Comparison of ENCODE assay signal across 22 cellular contexts in the genomic region with DNA sequence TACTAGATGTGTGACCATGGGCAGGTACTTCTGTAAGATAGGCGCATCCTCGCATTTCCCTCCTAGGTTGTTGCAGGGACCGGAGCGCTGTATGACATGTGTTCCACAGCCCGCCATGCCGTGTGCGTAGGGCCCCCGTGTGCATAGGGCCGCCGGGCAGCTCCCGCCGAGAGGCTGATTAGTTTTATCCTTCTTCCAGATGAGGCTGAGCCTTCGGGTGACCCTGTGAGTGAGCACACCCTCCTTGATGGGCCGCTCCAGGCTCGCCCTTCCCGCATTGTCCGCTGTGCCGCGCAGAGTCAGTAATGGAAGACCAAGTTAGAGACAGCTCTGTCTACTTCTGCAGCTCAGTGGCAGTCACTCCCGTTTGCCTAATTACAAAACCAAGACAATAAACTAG.
DNase-seq lines count a peak whose midpoint lies in the region; ATAC-seq, FAIRE-seq and TF ChIP-seq lines count a peak whose summit lies in the region.
"Had no signal": no experiment of that assay in that cellular context is flagged by ENCODE, and none has a peak within 500 bp of the region (broad histone marks: within the 10 kb centered on the region; RNA-seq: fewer than 3 reads in every experiment).

No MANE protein-coding gene starts in this region.

- no peak overlapping the region for H3K4me3 Mint-ChIP-seq in activated naive CD4-positive, alpha-beta T cell treated with anti-CD3 and anti-CD28 coated beads, Interleukin-2, amount 10 ng/mL, durations not matched to agents 7 days and 5 days
- H3K4me3 Mint-ChIP-seq in natural killer cell = no peak overlapping the region
- no peak overlapping the region for H3K4me3 Mint-ChIP-seq in naive thymus-derived CD8-positive, alpha-beta T cell
- H3K4me3 Mint-ChIP-seq: CD8-positive, alpha-beta T cell; IgD-negative memory B cell had no signal

- ATAC-seq in K562 (no peak), natural killer cell (no peak)
- no peak for ATAC-seq in naive thymus-derived CD8-positive, alpha-beta T cell
- ATAC-seq: CD8-positive, alpha-beta T cell had no signal

- TF ChIP-seq EP300 in K562 (IDR thresholded peaks at IDR 0.05; ENCODE audit: low read length) = no peak

- peaks cover 57% of the 10 kb centered on the region for H3K36me3 Mint-ChIP-seq in activated naive CD4-positive, alpha-beta T cell treated with anti-CD3 and anti-CD28 coated beads, Interleukin-2, amount 10 ng/mL, durations not matched to agents 7 days and 5 days
- peaks cover 7% of the 10 kb centered on the region for H3K36me3 Mint-ChIP-seq in natural killer cell
- H3K36me3 Mint-ChIP-seq in naive thymus-derived CD8-positive, alpha-beta T cell = peaks cover 4 to 88% (median 9%) of the 10 kb centered on the region in 3 donors

- in situ Hi-C loops in K562 (cut with MboI) = no loop called here

- H3K9me3 ChIP-seq in K562 (replicated peaks; ENCODE audit: control insufficient read depth, insufficient read depth, low read depth, low read length) = no peaks in the 10 kb centered on the region
- H3K9me3 ChIP-seq: BE2C had no signal

- no peak overlapping the region for H2AFZ ChIP-seq in K562 (ENCODE audit: low read depth, low read length)

- 96% methylated on average over 5 of the region's 20 CpGs for WGBS in K562 (ENCODE audit: insufficient coverage, low coverage, missing lambda C conversion rate)

- no peak overlapping the region for H3K4me3 ChIP-seq in K562

- no peaks in the 10 kb centered on the region for H3K9me1 ChIP-seq in K562 (ENCODE audit: control insufficient read depth, insufficient read depth, low read length)

- TF ChIP-seq CTCF in K562 (IDR thresholded peaks at IDR 0.05 in 2 of 3, conservative IDR thresholded peaks at IDR 0.05 in 1 of 3; ENCODE audit: insufficient read depth in 2 of 3, low read depth in 1 of 3, low read length in 3 of 3) (no peak), natural killer cell (IDR thresholded peaks at IDR 0.05) (no peak)

- no peaks in the 10 kb centered on the region for H3K27me3 ChIP-seq in K562 (ENCODE audit: control insufficient read depth in 2 of 2, insufficient read depth in 2 of 2, low read length in 2 of 2)
- H3K27me3 ChIP-seq: BE2C had no signal

- POLR2A ChIA-PET in K562 (lab: Yijun Ruan, JAX) = no interaction called here
- POLR2A ChIA-PET in naive thymus-derived CD8-positive, alpha-beta T cell (lab: Charles Lee) = interaction anchor here (1.3 kb wide), 1 partner anchor 65 kb away, joined by 4 read pairs; no protein-coding TSS in a partner anchor

- no peak overlapping the region for H3K4me2 ChIP-seq in K562 (ENCODE audit: insufficient read depth, low read length)

- peak overlapping the region; percentile 21 for H3K27ac Mint-ChIP-seq in activated naive CD4-positive, alpha-beta T cell treated with anti-CD3 and anti-CD28 coated beads, Interleukin-2, amount 10 ng/mL, durations not matched to agents 7 days and 5 days
- H3K27ac Mint-ChIP-seq in natural killer cell = peak overlapping the region; percentile 52 to 64
- peak overlapping the region in 4 of 10 donors; percentile 25 to 60 (median 45) for H3K27ac Mint-ChIP-seq in naive thymus-derived CD8-positive, alpha-beta T cell
- H3K27ac Mint-ChIP-seq: CD8-positive, alpha-beta T cell; IgD-negative memory B cell had no signal

- peaks cover 4% of the 10 kb centered on the region for H3K4me1 Mint-ChIP-seq in activated naive CD4-positive, alpha-beta T cell treated with anti-CD3 and anti-CD28 coated beads, Interleukin-2, amount 10 ng/mL, durations not matched to agents 7 days and 5 days
- H3K4me1 Mint-ChIP-seq in natural killer cell = no peaks in the 10 kb centered on the region
- peaks cover 0 to 3% (median under 1%) of the 10 kb centered on the region in 4 donors for H3K4me1 Mint-ChIP-seq in naive thymus-derived CD8-positive, alpha-beta T cell

- no peak overlapping the region for H3K27ac ChIP-seq in K562 (ENCODE audit: extremely low read depth, low read depth, low read length)

- CTCF ChIA-PET in activated naive CD4-positive, alpha-beta T cell treated with anti-CD3 and anti-CD28 coated beads, Interleukin-2, amount 10 ng/mL, durations not matched to agents 7 days and 5 days (lab: Charles Lee) = interaction anchor here (1.3 kb wide), 1 partner anchor 13 kb away, joined by 5 read pairs; no protein-coding TSS in a partner anchor
- CTCF ChIA-PET in K562 (lab: Yijun Ruan, JAX; ENCODE audit: low intra/inter-chr PET ratio) = no interaction called here

- no peak overlapping the region for H3K9ac ChIP-seq in K562 (ENCODE audit: insufficient read depth in 1 of 2, low read depth in 2 of 2, low read length in 2 of 2)

- no peak for TF ChIP-seq RAD21 in K562 (CRISPR knock-in tag; conservative IDR thresholded peaks at IDR 0.05 in 1 of 2, IDR thresholded peaks at IDR 0.05 in 1 of 2)

- no peaks in the 10 kb centered on the region for H3K9me3 Mint-ChIP-seq in activated naive CD4-positive, alpha-beta T cell treated with anti-CD3 and anti-CD28 coated beads, Interleukin-2, amount 10 ng/mL, durations not matched to agents 7 days and 5 days
- H3K9me3 Mint-ChIP-seq in natural killer cell = no peaks in the 10 kb centered on the region
- H3K9me3 Mint-ChIP-seq in naive thymus-derived CD8-positive, alpha-beta T cell = no peaks in the 10 kb centered on the region
- H3K9me3 Mint-ChIP-seq: CD8-positive, alpha-beta T cell; IgD-negative memory B cell had no signal

- H3K27me3 Mint-ChIP-seq in activated naive CD4-positive, alpha-beta T cell treated with anti-CD3 and anti-CD28 coated beads, Interleukin-2, amount 10 ng/mL, durations not matched to agents 7 days and 5 days = no peaks in the 10 kb centered on the region
- H3K27me3 Mint-ChIP-seq in natural killer cell (ENCODE audit: low read depth in 2 of 2) = no peaks in the 10 kb centered on the region
- no peaks in the 10 kb centered on the region for H3K27me3 Mint-ChIP-seq in naive thymus-derived CD8-positive, alpha-beta T cell
- H3K27me3 Mint-ChIP-seq: IgD-negative memory B cell had no signal

- no peak for DNase-seq in activated naive CD4-positive, alpha-beta T cell treated with anti-CD3 and anti-CD28 coated beads, Interleukin-2, amount 10 ng/mL, durations not matched to agents 7 days and 5 days
- no peak for DNase-seq in activated naive CD4-positive, alpha-beta T cell (lab: John Stamatoyannopoulos, UW)
- DNase-seq in K562 (ENCODE audit: extremely low read depth in 1 of 4, low spot score in 3 of 4) = no peak
- DNase-seq in natural killer cell = no peak
- DNase-seq in pons (ENCODE audit: low spot score) = no peak
- no peak for DNase-seq in NCI-H345 (lab: John Stamatoyannopoulos, UW)
- DNase-seq in naive thymus-derived CD8-positive, alpha-beta T cell = no peak
- DNase-seq: BE2C; CD8-positive, alpha-beta T cell; DND-41; H7; Karpas-422; MV-4-11; NCI-H1694; NCI-H2081 treated with DMSO at 0.1 percent for 48 hours; NCI-H2171 treated with DMSO at 0.1 percent for 48 hours; NCI-H446; NCI-H526; OCI-M1 had no signal

- no peaks in the 10 kb centered on the region for H3K79me2 ChIP-seq in K562 (ENCODE audit: control insufficient read depth, insufficient read depth, low read length)

- no TSS peak for BruUV-seq in K562 (replicated peaks; lab: Mats Ljungman, UMichigan)

- TF ChIP-seq POLR2A in K562 (conservative IDR thresholded peaks at IDR 0.05) = no peak

- intact Hi-C loops in K562 (cut with micrococcal nuclease) (loop anchor here (5.0 kb wide), 1 partner anchor 184 kb away; no protein-coding TSS in a partner anchor), natural killer cell (cut with micrococcal nuclease) (loop anchor here (5.0 kb wide), 1 partner anchor 119 kb away; no protein-coding TSS in a partner anchor)

- peaks cover 4% of the 10 kb centered on the region; the same call in 1 of the 2 replicates for H4K20me1 ChIP-seq in K562 (replicated peaks; ENCODE audit: control insufficient read depth, insufficient read depth, low read length)

- H3K4me1 ChIP-seq in K562 (replicated peaks in 1 of 2; ENCODE audit: control insufficient read depth in 2 of 2, insufficient read depth in 2 of 2, low read length in 2 of 2) = no peaks in the 10 kb centered on the region
- H3K4me1 ChIP-seq: BE2C had no signal

- FAIRE-seq in K562 (lab: Jason Lieb, UNC) = no peak
- FAIRE-seq: GM12891, RCC 7860 had no signal

- peaks cover 88% of the 10 kb centered on the region for H3K36me3 ChIP-seq in K562 (ENCODE audit: control insufficient read depth, insufficient read depth, low read length)

TF ChIP-seq in K562, 482 proteins besides CTCF, POLR2A, EP300 and RAD21 (continues in another document):
- TF ChIP-seq, protein P1, sequence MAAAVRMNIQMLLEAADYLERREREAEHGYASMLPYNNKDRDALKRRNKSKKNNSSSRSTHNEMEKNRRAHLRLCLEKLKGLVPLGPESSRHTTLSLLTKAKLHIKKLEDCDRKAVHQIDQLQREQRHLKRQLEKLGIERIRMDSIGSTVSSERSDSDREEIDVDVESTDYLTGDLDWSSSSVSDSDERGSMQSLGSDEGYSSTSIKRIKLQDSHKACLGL (CRISPR knock-in tag; IDR thresholded peaks at IDR 0.05; ENCODE audit: borderline replicate concordance, poor library complexity, severe bottlenecking) = no peak
- TF ChIP-seq FOXP4 (CRISPR knock-in tag; IDR thresholded peaks at IDR 0.05; ENCODE audit: borderline replicate concordance) = no peak
- peak; percentile 78 for TF ChIP-seq RBM22 (IDR thresholded peaks at IDR 0.05; ENCODE audit: low read depth, low read length, poor library complexity, severe bottlenecking)
